ENCODE assay signal across 8 cellular contexts in the genomic region with DNA sequence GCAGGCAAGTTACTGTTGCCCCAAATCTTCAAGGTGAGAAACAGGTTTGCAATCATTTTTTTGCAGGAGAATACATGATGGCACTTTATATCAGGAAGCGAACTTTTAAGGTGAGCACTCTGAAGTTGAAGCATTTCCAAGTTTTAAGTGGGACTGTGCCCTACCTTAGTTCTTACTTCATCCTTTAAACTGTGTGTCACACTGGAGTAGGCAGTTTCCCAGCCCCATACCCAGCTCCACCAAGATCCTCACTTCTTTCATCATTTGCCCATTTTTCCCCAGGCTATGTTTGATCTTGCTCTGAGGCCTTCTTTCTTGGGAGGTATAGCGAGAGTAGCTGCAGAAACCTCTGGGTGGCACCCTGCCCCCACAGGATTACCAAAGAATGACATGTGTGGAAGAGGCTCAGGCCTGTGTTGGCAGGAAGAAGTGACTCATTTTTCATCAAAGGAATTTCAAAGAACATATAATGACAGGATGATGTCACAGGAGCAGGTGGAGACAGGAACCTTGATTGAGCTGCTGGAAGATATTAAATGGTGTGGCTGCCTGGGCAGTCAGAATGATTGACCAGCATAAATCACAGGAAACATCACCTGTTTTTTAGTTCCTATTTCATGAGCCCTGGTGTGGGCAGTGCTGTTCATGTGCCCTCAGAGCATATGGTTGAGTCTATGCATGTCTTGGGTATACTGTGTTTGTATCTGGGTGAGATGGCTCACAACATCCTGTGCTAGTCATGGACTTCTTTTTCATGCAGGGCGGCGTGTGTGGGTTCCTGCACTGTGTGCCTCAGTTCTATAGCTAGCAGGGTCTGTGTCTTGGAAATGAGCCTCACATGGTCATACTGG. TPM values are rescaled to one million over a fixed set of nuclear protein-coding genes. Genes with fewer than 3 reads are reported as not detected.
DNase-seq lines count a peak whose midpoint lies in the region; ATAC-seq, FAIRE-seq and TF ChIP-seq lines count a peak whose summit lies in the region.

No MANE protein-coding gene starts in this region.

- H3K9me3 ChIP-seq in BE2C: no peaks in the 10 kb centered on the region
- no peaks in the 10 kb centered on the region for H3K9me3 ChIP-seq in lower lobe of right lung

- no peak overlapping the region for H3K4me3 ChIP-seq in BE2C (ENCODE audit: low read depth, low read length)
- H3K4me3 ChIP-seq in WI38 (ENCODE audit: low read depth, low read length): no peak overlapping the region
- H3K4me3 ChIP-seq in bronchial epithelial cell (ENCODE audit: low read depth, low read length): no peak overlapping the region
- H3K4me3 ChIP-seq in lower lobe of right lung: no peak overlapping the region

- TF ChIP-seq CTCF in BE2C (IDR thresholded peaks at IDR 0.05; ENCODE audit: low read depth, low read length) (0 out of 2 replicates have a peak, but pooled peaks have one; percentile 20), WI38 (IDR thresholded peaks at IDR 0.05; ENCODE audit: low read depth, low read length) (0 out of 2 replicates have a peak, but pooled peaks have one; percentile 17), bronchial epithelial cell (IDR thresholded peaks at IDR 0.05; ENCODE audit: insufficient read depth, low read length, severe bottlenecking) (peak; percentile 41), lower lobe of right lung (IDR thresholded peaks at IDR 0.05) (peak; percentile 48)

- peak; percentile 96 for FAIRE-seq in bronchial epithelial cell (lab: Jason Lieb, UNC)

- no peaks in the 10 kb centered on the region for H3K27me3 ChIP-seq in BE2C
- H3K27me3 ChIP-seq in bronchial epithelial cell (ENCODE audit: control insufficient read depth, insufficient read depth, low read length): no peaks in the 10 kb centered on the region
- no peaks in the 10 kb centered on the region for H3K27me3 ChIP-seq in lower lobe of right lung (ENCODE audit: low read depth)

- intact Hi-C loops in lower lobe of right lung (cut with DNase I): no loop called here

- no peaks in the 10 kb centered on the region; the same call in 1 of the 2 replicates for H3K4me1 ChIP-seq in BE2C
- peaks cover 62% of the 10 kb centered on the region for H3K4me1 ChIP-seq in lower lobe of right lung

- ATAC-seq in GM21786 (IDR thresholded peaks at IDR 0.05; ENCODE audit: unreplicated experiment) (peak; percentile 62), lower lobe of right lung (peak; percentile 84 to 91), GM18858 (IDR thresholded peaks at IDR 0.05; ENCODE audit: unreplicated experiment) (no peak)

- no peaks in the 10 kb centered on the region for H3K36me3 ChIP-seq in BE2C
- no peaks in the 10 kb centered on the region for H3K36me3 ChIP-seq in bronchial epithelial cell (ENCODE audit: control insufficient read depth, insufficient read depth, low read length)
- H3K36me3 ChIP-seq in lower lobe of right lung: no peaks in the 10 kb centered on the region

- peak; percentile 31 for DNase-seq in BE2C
- peak; percentile 100 for DNase-seq in NCI-H2107 treated with DMSO at 0.1 percent for 48 hours (lab: John Stamatoyannopoulos, UW; ENCODE audit: unreplicated experiment)
- peak; percentile 100 for DNase-seq in bronchial epithelial cell (ENCODE audit: low read depth)
- peak; percentile 65 for DNase-seq in lower lobe of right lung
- DNase-seq in stimulated activated CD8-positive, alpha-beta memory T cell treated with anti-CD3 and anti-CD28 coated beads, Interleukin-2, amount 100 ng/mL, for 48 hours (ENCODE audit: low read depth in 2 of 2): peak; percentile 58 to 60

- peak overlapping the region; percentile 61 for H3K27ac ChIP-seq in lower lobe of right lung

RNA-seq across cellular contexts. Expression of gene MACF1, which starts 20.8 kb away (rescaled TPM):
- 24.3 TPM for polyA plus RNA-seq in BE2C (2012; ENCODE audit: insufficient read depth, insufficient read length, low read depth)
- 163 and 228 TPM in 2 replicates for total RNA-seq in bronchial epithelial cell
- 506 TPM for total RNA-seq in lower lobe of right lung

Comparison
In these comparisons a context has a peak if more than half of its experiments do, and no peak if none do; other contexts are left out.
1. DNase-seq: peak in every context shown above with its lines; median percentile 100 in NCI-H2107 treated with DMSO at 0.1 percent for 48 hours; 100 in bronchial epithelial cell; 65 in lower lobe of right lung; 59 in stimulated activated CD8-positive, alpha-beta memory T cell treated with anti-CD3 and anti-CD28 coated beads, Interleukin-2, amount 100 ng/mL, for 48 hours; 31 in BE2C.